In genomic region chr13:111165611-111166010, GRCh38 we compare ENCODE assay signal across 10 cellular contexts. TPM values are rescaled to one million over a fixed set of nuclear protein-coding genes. Genes with fewer than 3 reads are reported as not detected.
DNase-seq lines count a peak whose midpoint lies in the region; ATAC-seq and TF ChIP-seq lines count a peak whose summit lies in the region.
"Had no signal": no experiment of that assay in that cellular context is flagged by ENCODE, and none has a peak within 500 bp of the region (broad histone marks: within the 10 kb centered on the region; RNA-seq: fewer than 3 reads in every experiment).

No MANE protein-coding gene starts in this region.

- peaks cover 45% of the 10 kb centered on the region for H3K4me1 Mint-ChIP-seq in activated CD8-positive, alpha-beta T cell treated with anti-CD3 and anti-CD28 coated beads, Interleukin-2, amount 10 ng/mL, durations not matched to agents 7 days and 5 days (ENCODE audit: low read depth)
- H3K4me1 Mint-ChIP-seq in activated CD8-positive, alpha-beta T cell treated with anti-CD3 and anti-CD28 coated beads for 36 hours (ENCODE audit: low read depth): peaks cover 61% of the 10 kb centered on the region
- peaks cover 13% of the 10 kb centered on the region for H3K4me1 Mint-ChIP-seq in Caco-2 (ENCODE audit: low read depth, unreplicated experiment)

- H3K36me3 Mint-ChIP-seq in activated CD8-positive, alpha-beta T cell treated with anti-CD3 and anti-CD28 coated beads, Interleukin-2, amount 10 ng/mL, durations not matched to agents 7 days and 5 days (ENCODE audit: low read depth): peaks cover 75% of the 10 kb centered on the region
- H3K36me3 Mint-ChIP-seq in activated CD8-positive, alpha-beta T cell treated with anti-CD3 and anti-CD28 coated beads for 36 hours (ENCODE audit: low read depth): peaks cover 46% of the 10 kb centered on the region
- peaks cover 46% of the 10 kb centered on the region for H3K36me3 Mint-ChIP-seq in Caco-2 (ENCODE audit: insufficient read depth, unreplicated experiment)

- no peak for ATAC-seq in activated CD8-positive, alpha-beta T cell treated with anti-CD3 and anti-CD28 coated beads, Interleukin-2, amount 10 ng/mL, durations not matched to agents 7 days and 5 days
- ATAC-seq in activated CD8-positive, alpha-beta T cell treated with anti-CD3 and anti-CD28 coated beads for 36 hours: no peak
- ATAC-seq in HG02588 (IDR thresholded peaks at IDR 0.05; ENCODE audit: unreplicated experiment): peak; percentile 44
- ATAC-seq in HG03565 (IDR thresholded peaks at IDR 0.05; ENCODE audit: unreplicated experiment): peak; percentile 43

- H3K4me3 ChIP-seq in Caco-2 (ENCODE audit: low read depth, low read length): no peak overlapping the region

- no peak for TF ChIP-seq CTCF in activated CD8-positive, alpha-beta T cell treated with anti-CD3 and anti-CD28 coated beads for 36 hours (IDR thresholded peaks at IDR 0.05)
- TF ChIP-seq CTCF in Caco-2 (IDR thresholded peaks at IDR 0.05; ENCODE audit: insufficient read depth in 1 of 2, low read depth in 1 of 2, low read length in 1 of 2, severe bottlenecking in 1 of 2, unreplicated experiment in 1 of 2): no peak

- POLR2A ChIA-PET in activated CD8-positive, alpha-beta T cell treated with anti-CD3 and anti-CD28 coated beads, Interleukin-2, amount 10 ng/mL, durations not matched to agents 7 days and 5 days (lab: Charles Lee): interaction anchor here (1.2 kb wide), 1 partner anchor 12 kb away, joined by 3 read pairs; no protein-coding TSS in a partner anchor
- POLR2A ChIA-PET in activated CD8-positive, alpha-beta T cell treated with anti-CD3 and anti-CD28 coated beads for 36 hours (lab: Charles Lee): interaction anchor here (1.1 kb wide), 1 partner anchor 19 kb away, joined by 4 read pairs; no protein-coding TSS in a partner anchor
- POLR2A ChIA-PET in Caco-2 (lab: Charles Lee): no interaction called here

- H3K9me3 ChIP-seq in Caco-2: no peaks in the 10 kb centered on the region

- H3K4me3 Mint-ChIP-seq in activated CD8-positive, alpha-beta T cell treated with anti-CD3 and anti-CD28 coated beads, Interleukin-2, amount 10 ng/mL, durations not matched to agents 7 days and 5 days: no peak overlapping the region
- no peak overlapping the region for H3K4me3 Mint-ChIP-seq in activated CD8-positive, alpha-beta T cell treated with anti-CD3 and anti-CD28 coated beads for 36 hours
- H3K4me3 Mint-ChIP-seq in Caco-2 (ENCODE audit: unreplicated experiment): no peak overlapping the region
- H3K4me3 Mint-ChIP-seq: dendritic cell treated with granulocyte-macrophage colony-stimulating factor and Interleukin-4, amounts not matched to agents 40 ng/mL and 50 ng/mL, for 4 days had no signal

- H3K27me3 ChIP-seq in Caco-2 (replicated peaks; ENCODE audit: control insufficient read depth, insufficient read depth, low read length): no peaks in the 10 kb centered on the region

- H3K27ac Mint-ChIP-seq in activated CD8-positive, alpha-beta T cell treated with anti-CD3 and anti-CD28 coated beads, Interleukin-2, amount 10 ng/mL, durations not matched to agents 7 days and 5 days: peak overlapping the region; percentile 76
- H3K27ac Mint-ChIP-seq in activated CD8-positive, alpha-beta T cell treated with anti-CD3 and anti-CD28 coated beads for 36 hours: no peak overlapping the region
- no peak overlapping the region for H3K27ac Mint-ChIP-seq in Caco-2 (ENCODE audit: unreplicated experiment)
- H3K27ac Mint-ChIP-seq: dendritic cell treated with granulocyte-macrophage colony-stimulating factor and Interleukin-4, amounts not matched to agents 40 ng/mL and 50 ng/mL, for 4 days had no signal

- H3K4me1 ChIP-seq in Caco-2: no peaks in the 10 kb centered on the region

- DNase-seq in activated CD8-positive, alpha-beta T cell treated with anti-CD3 and anti-CD28 coated beads, Interleukin-2, amount 10 ng/mL, durations not matched to agents 7 days and 5 days: no peak
- no peak for DNase-seq in activated CD8-positive, alpha-beta T cell treated with anti-CD3 and anti-CD28 coated beads for 36 hours
- no peak for DNase-seq in EL
- no peak for DNase-seq in Caco-2
- no peak for DNase-seq in NCI-H1092 treated with DMSO at 0.1 percent for 48 hours (lab: John Stamatoyannopoulos, UW)
- no peak for DNase-seq in pons (ENCODE audit: low spot score)
- DNase-seq: activated naive CD4-positive, alpha-beta T cell had no signal

- H3K27me3 Mint-ChIP-seq in activated CD8-positive, alpha-beta T cell treated with anti-CD3 and anti-CD28 coated beads, Interleukin-2, amount 10 ng/mL, durations not matched to agents 7 days and 5 days (ENCODE audit: low read depth): no peaks in the 10 kb centered on the region
- no peaks in the 10 kb centered on the region for H3K27me3 Mint-ChIP-seq in activated CD8-positive, alpha-beta T cell treated with anti-CD3 and anti-CD28 coated beads for 36 hours
- H3K27me3 Mint-ChIP-seq in Caco-2 (ENCODE audit: insufficient read depth, unreplicated experiment): no peaks in the 10 kb centered on the region
- H3K27me3 Mint-ChIP-seq: dendritic cell treated with granulocyte-macrophage colony-stimulating factor and Interleukin-4, amounts not matched to agents 40 ng/mL and 50 ng/mL, for 4 days had no signal

- CTCF ChIA-PET in activated CD8-positive, alpha-beta T cell treated with anti-CD3 and anti-CD28 coated beads, Interleukin-2, amount 10 ng/mL, durations not matched to agents 7 days and 5 days (lab: Charles Lee): interaction anchor here (1.0 kb wide), 1 partner anchor 33 kb away, joined by 3 read pairs; no protein-coding TSS in a partner anchor
- CTCF ChIA-PET in activated CD8-positive, alpha-beta T cell treated with anti-CD3 and anti-CD28 coated beads for 36 hours (lab: Charles Lee): no interaction called here
- CTCF ChIA-PET in Caco-2 (lab: Charles Lee): no interaction called here

- peaks cover 8% of the 10 kb centered on the region for H3K9me3 Mint-ChIP-seq in activated CD8-positive, alpha-beta T cell treated with anti-CD3 and anti-CD28 coated beads, Interleukin-2, amount 10 ng/mL, durations not matched to agents 7 days and 5 days (ENCODE audit: insufficient read depth)
- H3K9me3 Mint-ChIP-seq in activated CD8-positive, alpha-beta T cell treated with anti-CD3 and anti-CD28 coated beads for 36 hours: peaks cover 2% of the 10 kb centered on the region
- no peaks in the 10 kb centered on the region for H3K9me3 Mint-ChIP-seq in Caco-2 (ENCODE audit: unreplicated experiment)

- no peaks in the 10 kb centered on the region; the same call in 1 of the 2 replicates for H3K36me3 ChIP-seq in Caco-2 (ENCODE audit: control insufficient read depth, insufficient read depth, low read length)

- BruUV-seq in Caco-2 (replicated peaks; lab: Mats Ljungman, UMichigan): no TSS peak

- intact Hi-C loops in activated CD8-positive, alpha-beta T cell treated with anti-CD3 and anti-CD28 coated beads for 36 hours (cut with micrococcal nuclease): no loop called here
- intact Hi-C loops in Caco-2 (cut with micrococcal nuclease; ENCODE audit: unreplicated experiment): no loop called here

RNA-seq across cellular contexts. Expression of gene ARHGEF7, which starts 50.5 kb away (rescaled TPM):
- 10 to 100 TPM; 67.1 to 75.1 TPM for total RNA-seq in activated CD8-positive, alpha-beta T cell treated with anti-CD3 and anti-CD28 coated beads, Interleukin-2, amount 10 ng/mL, durations not matched to agents 7 days and 5 days
- total RNA-seq in activated CD8-positive, alpha-beta T cell treated with anti-CD3 and anti-CD28 coated beads for 36 hours: 10 to 100 TPM; 67.0 to 71.2 TPM
- total RNA-seq in Caco-2 (2022): 60.5 and 65.7 TPM in 2 replicates

Comparison
In these comparisons a context has a peak if more than half of its experiments do, and no peak if none do; other contexts are left out.
1. ATAC-seq: peak in HG02588 (single experiment) and HG03565 (single experiment); none in activated CD8-positive, alpha-beta T cell treated with anti-CD3 and anti-CD28 coated beads, Interleukin-2, amount 10 ng/mL, durations not matched to agents 7 days and 5 days (single experiment) and activated CD8-positive, alpha-beta T cell treated with anti-CD3 and anti-CD28 coated beads for 36 hours (single experiment).